ENCODE assay signal across 20 cellular contexts in genomic region chr4:122300776-122301175, GRCh38.
DNase-seq lines count a peak whose midpoint lies in the region; ATAC-seq, FAIRE-seq and TF ChIP-seq lines count a peak whose summit lies in the region.
"Had no signal": no experiment of that assay in that cellular context is flagged by ENCODE, and none has a peak within 500 bp of the region (broad histone marks: within the 10 kb centered on the region; RNA-seq: fewer than 3 reads in every experiment).

No MANE protein-coding gene starts in this region.

- no peak overlapping the region for H2BK12ac ChIP-seq in H9 (ENCODE audit: insufficient read length, low read depth, low read length)

- H3K9me3 ChIP-seq in H9 (ENCODE audit: control insufficient read depth, low read depth, low read length) (no peaks in the 10 kb centered on the region), GM12878 (replicated peaks; ENCODE audit: control insufficient read depth, insufficient read depth, low read length) (no peaks in the 10 kb centered on the region)
- H3K9me3 ChIP-seq: gastrocnemius medialis, left ventricle myocardium inferior, SJCRH30 had no signal

- TF ChIP-seq CTCF in AG09309 (IDR thresholded peaks at IDR 0.05; ENCODE audit: control insufficient read depth, insufficient read depth, low read depth, low read length, missing control alignments) (peak; percentile 26), H9 (conservative IDR thresholded peaks at IDR 0.05) (peak; percentile 45; the same call in 2 of the 3 replicates), GM12878 (IDR thresholded peaks at IDR 0.05 in 2 of 3, conservative IDR thresholded peaks at IDR 0.05 in 1 of 3; ENCODE audit: control insufficient read depth in 2 of 3, extremely low read depth in 1 of 3, insufficient read depth in 1 of 3, low read depth in 3 of 3, low read length in 3 of 3) (0 out of 6 replicates have a peak, but pooled peaks of 1 of the 3 experiments have one; percentile 6), nephron (IDR thresholded peaks at IDR 0.05; ENCODE audit: unreplicated experiment in 3 of 3) (peak; percentile 19 to 29 (median 23))

- DNase-seq in AG09309 (ENCODE audit: low read depth) (no peak), H9 (no peak), GM12878 (ENCODE audit: low read depth, low spot score) (no peak), activated gamma-delta T cell treated with Interleukin-2 at 50 U/mL for 16 hours (no peak)
- DNase-seq in activated T-cell treated with anti-CD3 and anti-CD28 coated beads, Interleukin-2, amount 50 U/mL, for 48 hours: no peak
- DNase-seq: DMS153; gastrocnemius medialis; left ventricle myocardium inferior; MM.1S; NCI-H1694 treated with DMSO at 0.1 percent for 48 hours; SJCRH30; stimulated activated CD4-positive, alpha-beta T cell treated with anti-CD3 and anti-CD28 coated beads, Interleukin-4, amount 100 ng/mL, for 4 hours; stimulated activated CD8-positive, alpha-beta memory T cell treated with anti-CD3 and anti-CD28 coated beads, Interleukin-4, amount 100 ng/mL, for 48 hours; substantia nigra had no signal

- RAD21 ChIA-PET in GM12878 (lab: Charles Lee; ENCODE audit: unreplicated experiment): no interaction called here

- H3K27ac ChIP-seq in H9 (ENCODE audit: insufficient read length, low read depth, low read length): no peak overlapping the region
- H3K27ac ChIP-seq in GM12878 (ENCODE audit: control insufficient read depth, insufficient read depth): no peak overlapping the region
- H3K27ac ChIP-seq: gastrocnemius medialis, left ventricle myocardium inferior, SJCRH30, skin epidermis had no signal

- no peak overlapping the region for H4K91ac ChIP-seq in H9 (ENCODE audit: insufficient read length, low read depth, low read length)

- H3K36me3 Mint-ChIP-seq in H9 (ENCODE audit: insufficient read depth in 1 of 3, low read depth in 3 of 3) (peaks cover 1 to 9% (median 5%) of the 10 kb centered on the region in 3 experiments; a peak in 5 of 7 replicates), nephron (ENCODE audit: low read depth) (peaks cover 26% of the 10 kb centered on the region)

- H3K27ac Mint-ChIP-seq in H9 (no peak overlapping the region), nephron (no peak overlapping the region)
- H3K27ac Mint-ChIP-seq: activated T-helper 17 cell treated with anti-CD3 and anti-CD28 coated beads, Interleukin-2, amount 50 U/mL, for 72 hours; B cell had no signal

- H4K5ac ChIP-seq in H9 (ENCODE audit: insufficient read length, low read depth, low read length): no peak overlapping the region

- H2AK5ac ChIP-seq in H9 (ENCODE audit: insufficient read length, low read length): no peak overlapping the region

- H3K27me3 Mint-ChIP-seq in H9 (ENCODE audit: low read depth) (no peaks in the 10 kb centered on the region; the same call in 1 of the 2 replicates), nephron (ENCODE audit: low read depth) (no peaks in the 10 kb centered on the region)
- H3K27me3 Mint-ChIP-seq: activated T-helper 17 cell treated with anti-CD3 and anti-CD28 coated beads, Interleukin-2, amount 50 U/mL, for 72 hours; B cell had no signal

- no peaks in the 10 kb centered on the region for H3K23me2 ChIP-seq in H9 (ENCODE audit: insufficient read length, low read depth, low read length, poor library complexity, severe bottlenecking)

- H3K18ac ChIP-seq in H9 (ENCODE audit: insufficient read length, low read depth, low read length): no peak overlapping the region

- H3K4me2 ChIP-seq in H9 (ENCODE audit: insufficient read depth, insufficient read length, low read length) (no peak overlapping the region), GM12878 (ENCODE audit: control insufficient read depth, insufficient read depth) (no peak overlapping the region)

- H3T11ph ChIP-seq in H9 (ENCODE audit: low read length): no peak overlapping the region

- no peak overlapping the region for H3K56ac ChIP-seq in H9 (ENCODE audit: insufficient read length, low read depth, low read length)

- H3K9me3 Mint-ChIP-seq in H9 (no peaks in the 10 kb centered on the region), nephron (no peaks in the 10 kb centered on the region)
- H3K9me3 Mint-ChIP-seq: activated T-helper 17 cell treated with anti-CD3 and anti-CD28 coated beads, Interleukin-2, amount 50 U/mL, for 72 hours had no signal

- no peak overlapping the region for H3K4me3 ChIP-seq in AG09309 (ENCODE audit: control insufficient read depth, low read depth, low read length)
- no peak overlapping the region for H3K4me3 ChIP-seq in GM12878
- H3K4me3 ChIP-seq: gastrocnemius medialis, left ventricle myocardium inferior, SJCRH30, skin epidermis had no signal

- no peak overlapping the region for H3K14ac ChIP-seq in H9 (ENCODE audit: insufficient read depth, low read length)

- H3K9ac ChIP-seq in H9 (ENCODE audit: extremely low read depth, insufficient read length, low read length) (no peak overlapping the region), GM12878 (ENCODE audit: control insufficient read depth, insufficient read depth, low read length) (no peak overlapping the region)

- H2BK120ac ChIP-seq in H9 (ENCODE audit: low read depth, low read length, poor library complexity, severe bottlenecking): no peak overlapping the region

- POLR2A ChIA-PET in GM12878 (lab: Charles Lee): no interaction called here

- in situ Hi-C loops in GM12878 (cut with MboI): loop anchor here (10.0 kb wide), 1 partner anchor 274 kb away; no protein-coding TSS in a partner anchor

- H4K8ac ChIP-seq in H9 (replicated peaks; ENCODE audit: insufficient read length, low read depth, low read length): no peak overlapping the region

- intact Hi-C loops in GM12878 (cut with micrococcal nuclease; ENCODE audit: unreplicated experiment): no loop called here

- H3K23ac ChIP-seq in H9 (ENCODE audit: insufficient read length, low read depth, low read length): no peak overlapping the region

- H3K4ac ChIP-seq in H9 (ENCODE audit: low read depth, low read length): no peak overlapping the region

- H2AFZ ChIP-seq in H9 (ENCODE audit: low read length): no peak overlapping the region
- no peak overlapping the region for H2AFZ ChIP-seq in GM12878 (ENCODE audit: control insufficient read depth, low read depth, low read length)

- no TSS peak for BruUV-seq in GM12878 (replicated peaks; lab: Mats Ljungman, UMichigan)

- SMC1A ChIA-PET in GM12878 (lab: Charles Lee; ENCODE audit: uncharacterized antibody, unreplicated experiment): no interaction called here

- H3K79me1 ChIP-seq in H9 (ENCODE audit: insufficient read depth, low read depth, low read length, poor library complexity, severe bottlenecking): no peaks in the 10 kb centered on the region

- no peak overlapping the region for H2BK15ac ChIP-seq in H9 (ENCODE audit: low read depth, low read length)

- no peak for TF ChIP-seq RAD21 in GM12878 (IDR thresholded peaks at IDR 0.05; ENCODE audit: insufficient read depth, low read depth, low read length)

- TF ChIP-seq POLR2A in GM12878 (IDR thresholded peaks at IDR 0.05; ENCODE audit: low read depth, low read length): no peak

- FAIRE-seq in GM12878 (lab: Jason Lieb, UNC): no peak

- no peak for TF ChIP-seq EP300 in GM12878 (IDR thresholded peaks at IDR 0.05; ENCODE audit: borderline replicate concordance in 1 of 2, control insufficient read depth in 1 of 2, low read depth in 2 of 2, low read length in 2 of 2)

- ATAC-seq in GM12878 (no peak), HG02884 (IDR thresholded peaks at IDR 0.05; ENCODE audit: unreplicated experiment) (no peak), HG02852 (IDR thresholded peaks at IDR 0.05; ENCODE audit: unreplicated experiment) (no peak)
- ATAC-seq: activated T-helper 17 cell treated with anti-CD3 and anti-CD28 coated beads, Interleukin-2, amount 50 U/mL, for 72 hours; gastrocnemius medialis had no signal

- H3K4me1 Mint-ChIP-seq in H9 (no peaks in the 10 kb centered on the region), nephron (no peaks in the 10 kb centered on the region)
- H3K4me1 Mint-ChIP-seq: activated T-helper 17 cell treated with anti-CD3 and anti-CD28 coated beads, Interleukin-2, amount 50 U/mL, for 72 hours; B cell had no signal

- H3K79me2 ChIP-seq in H9 (ENCODE audit: insufficient read depth, low read length): no peaks in the 10 kb centered on the region
- no peaks in the 10 kb centered on the region for H3K79me2 ChIP-seq in GM12878 (ENCODE audit: control insufficient read depth, insufficient read depth, low read length)

- no peak overlapping the region for H2BK5ac ChIP-seq in H9 (ENCODE audit: insufficient read length, low read length)

- H4K20me1 ChIP-seq in H9 (ENCODE audit: control insufficient read depth, insufficient read depth, insufficient read length): no peaks in the 10 kb centered on the region
- no peaks in the 10 kb centered on the region for H4K20me1 ChIP-seq in GM12878 (ENCODE audit: control insufficient read depth, insufficient read depth)

- no peak overlapping the region for H3K4me3 Mint-ChIP-seq in H9
- H3K4me3 Mint-ChIP-seq in nephron: no peak overlapping the region
- H3K4me3 Mint-ChIP-seq: activated T-helper 17 cell treated with anti-CD3 and anti-CD28 coated beads, Interleukin-2, amount 50 U/mL, for 72 hours; B cell had no signal

- H3K27me3 ChIP-seq in H9 (ENCODE audit: insufficient read depth, low read length) (no peaks in the 10 kb centered on the region), GM12878 (replicated peaks in 1 of 2; ENCODE audit: control insufficient read depth in 2 of 2, insufficient read depth in 2 of 2, low read length in 1 of 2) (no peaks in the 10 kb centered on the region)
- H3K27me3 ChIP-seq: gastrocnemius medialis, SJCRH30 had no signal

- no peak overlapping the region for H2BK20ac ChIP-seq in H9 (ENCODE audit: low read depth, low read length, poor library complexity, severe bottlenecking)

- CTCF ChIA-PET in GM12878 (lab: Yijun Ruan, JAX): no interaction called here

- no peaks in the 10 kb centered on the region for H3K4me1 ChIP-seq in H9 (ENCODE audit: insufficient read depth, low read length)
- H3K4me1 ChIP-seq in GM12878 (ENCODE audit: control insufficient read depth, insufficient read depth, low read length): no peaks in the 10 kb centered on the region
- H3K4me1 ChIP-seq: gastrocnemius medialis, left ventricle myocardium inferior, SJCRH30 had no signal

- H3K36me3 ChIP-seq in GM12878 (ENCODE audit: control insufficient read depth in 2 of 2, insufficient read depth in 2 of 2, low read length in 1 of 2): no peaks in the 10 kb centered on the region; a peak in 1 of 4 replicates

TF ChIP-seq in GM12878, 131 proteins besides CTCF, POLR2A, EP300 and RAD21 (continues in another document):
- no peak for TF ChIP-seq RELB (IDR thresholded peaks at IDR 0.05; ENCODE audit: low read depth)
